8 cellular contexts compared by ENCODE assay signal in the genomic region with DNA sequence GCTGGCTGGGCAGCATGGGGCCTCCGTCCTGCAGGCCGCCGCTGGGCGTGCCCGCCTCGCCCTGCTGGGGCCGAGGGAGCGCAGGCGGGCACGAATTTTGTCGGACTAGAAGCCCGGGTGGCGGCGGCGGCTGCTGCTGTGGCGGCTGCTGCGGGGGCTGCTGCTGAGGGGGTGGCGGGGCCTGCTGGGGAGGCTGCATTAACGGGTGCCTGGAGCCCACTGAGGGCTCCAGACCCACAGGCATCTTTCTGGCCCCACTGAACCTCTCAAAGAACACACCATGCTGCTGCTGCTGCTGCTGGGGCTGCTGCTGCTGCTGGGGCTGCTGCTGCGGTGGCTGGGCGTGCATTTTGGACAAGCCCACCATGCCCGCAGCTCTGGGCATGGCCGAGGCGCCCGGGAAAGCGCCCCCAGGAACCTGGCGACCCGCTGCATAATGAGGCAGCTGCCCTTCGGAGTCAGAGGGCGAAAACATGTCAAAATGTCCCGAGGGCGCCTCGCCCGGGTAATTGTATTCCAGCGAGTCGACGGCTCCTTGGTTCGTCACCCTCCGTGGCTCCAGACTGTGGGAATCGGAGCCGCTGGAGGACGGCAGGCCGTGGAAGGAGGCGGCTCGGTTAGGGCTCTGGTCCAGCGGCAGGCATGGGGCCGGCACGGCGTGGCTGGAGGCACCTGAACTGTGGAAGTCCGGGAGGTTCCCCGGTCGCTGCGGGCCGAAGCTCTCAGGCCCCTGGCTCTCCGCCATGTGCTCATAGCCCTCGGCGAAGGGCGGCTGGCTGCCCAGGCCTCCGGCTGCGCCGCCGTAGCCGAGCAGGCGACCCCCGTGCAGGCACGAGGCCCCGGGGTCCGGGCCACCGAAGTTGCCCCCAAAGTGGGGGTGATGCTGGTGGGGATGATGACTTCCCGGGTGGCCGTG. TPM values are rescaled to one million over a fixed set of nuclear protein-coding genes. Genes with fewer than 3 reads are reported as not detected.
DNase-seq lines count a peak whose midpoint lies in the region; ATAC-seq and TF ChIP-seq lines count a peak whose summit lies in the region.
"Had no signal": no experiment of that assay in that cellular context is flagged by ENCODE, and none has a peak within 500 bp of the region (broad histone marks: within the 10 kb centered on the region; RNA-seq: fewer than 3 reads in every experiment).

No MANE protein-coding gene starts in this region.

- H3K27ac ChIP-seq in lower lobe of right lung (no peak overlapping the region), tibial artery (peak overlapping the region; percentile 92 to 94), OCI-LY7 (ENCODE audit: low read depth, low read length, poor library complexity, severe bottlenecking) (no peak overlapping the region)

- H3K9me2 ChIP-seq in OCI-LY7 (ENCODE audit: insufficient read depth, low read length): no peaks in the 10 kb centered on the region

- no peaks in the 10 kb centered on the region for H3K27me3 ChIP-seq in MG63
- peaks cover 42% of the 10 kb centered on the region for H3K27me3 ChIP-seq in lower lobe of right lung (ENCODE audit: low read depth)
- H3K27me3 ChIP-seq in tibial artery: no peaks in the 10 kb centered on the region

- H3K4me3 ChIP-seq in MG63: peak overlapping the region; percentile 68
- peak overlapping the region; percentile 70 for H3K4me3 ChIP-seq in lower lobe of right lung
- peak overlapping the region; percentile 75 to 86 for H3K4me3 ChIP-seq in tibial artery
- H3K4me3 ChIP-seq in OCI-LY7 (ENCODE audit: low read depth, low read length, poor library complexity, severe bottlenecking): no peak overlapping the region

- no peak overlapping the region for H2AFZ ChIP-seq in OCI-LY7 (ENCODE audit: low read length)

- H4K20me1 ChIP-seq in OCI-LY7 (ENCODE audit: insufficient read depth, low read length): no peaks in the 10 kb centered on the region

- H3K9me3 ChIP-seq in MG63 (no peaks in the 10 kb centered on the region), lower lobe of right lung (no peaks in the 10 kb centered on the region), tibial artery (no peaks in the 10 kb centered on the region), OCI-LY7 (ENCODE audit: low read length) (no peaks in the 10 kb centered on the region)

- BruUV-seq in OCI-LY7 (replicated peaks; lab: Mats Ljungman, UMichigan): no TSS peak

- DNase-seq in MG63 (no peak), dermis blood vessel endothelial cell (peak; percentile 31), lower lobe of right lung (no peak), tibial artery (peak in 1 of 2 donors; percentile 80), OCI-LY7 (ENCODE audit: low spot score) (no peak)
- DNase-seq: activated T-cell treated with anti-CD3 and anti-CD28 coated beads, Interleukin-2, amount 50 U/mL, for 24 hours had no signal

- H3K79me2 ChIP-seq in OCI-LY7 (ENCODE audit: insufficient read depth, low read depth, low read length): no peaks in the 10 kb centered on the region

- H3K4me1 ChIP-seq in lower lobe of right lung (peaks cover 34% of the 10 kb centered on the region), tibial artery (peaks cover 0 to 72% (median 40%) of the 10 kb centered on the region in 4 donors), OCI-LY7 (ENCODE audit: insufficient read depth, low read length, poor library complexity, severe bottlenecking) (no peaks in the 10 kb centered on the region)

- no peak for ATAC-seq in lower lobe of right lung
- ATAC-seq in HG03175 (IDR thresholded peaks at IDR 0.05; ENCODE audit: unreplicated experiment): no peak
- no peak for ATAC-seq in HG03571 (IDR thresholded peaks at IDR 0.05; ENCODE audit: unreplicated experiment)

- no peak overlapping the region for H3K4me2 ChIP-seq in OCI-LY7 (ENCODE audit: low read length)

- CTCF ChIA-PET in OCI-LY7 (lab: Charles Lee; ENCODE audit: unreplicated experiment): no interaction called here

- TF ChIP-seq CTCF in lower lobe of right lung (IDR thresholded peaks at IDR 0.05) (no peak), tibial artery (IDR thresholded peaks at IDR 0.05) (no peak), OCI-LY7 (conservative IDR thresholded peaks at IDR 0.05; ENCODE audit: low read length) (no peak)

- POLR2A ChIA-PET in OCI-LY7 (lab: Charles Lee): no interaction called here

- intact Hi-C loops in lower lobe of right lung (cut with DNase I): no loop called here
- intact Hi-C loops in tibial artery (cut with DNase I; ENCODE audit: low total_unique reads): loop anchor here (10.0 kb wide), 5 partner anchors 65 to 1045 kb away; no protein-coding TSS in a partner anchor
- intact Hi-C loops in OCI-LY7 (cut with micrococcal nuclease; ENCODE audit: unreplicated experiment): loop anchor here (10.0 kb wide), 1 partner anchor 395 kb away; no protein-coding TSS in a partner anchor

- H3K36me3 ChIP-seq in MG63 (no peaks in the 10 kb centered on the region), lower lobe of right lung (no peaks in the 10 kb centered on the region), tibial artery (no peaks in the 10 kb centered on the region), OCI-LY7 (ENCODE audit: insufficient read depth, low read length) (no peaks in the 10 kb centered on the region)

RNA-seq across cellular contexts. Expression of a gene that starts 2.0 kb away (rescaled TPM):
- total RNA-seq in MG63 (2014; rRNA removed; shearing (Covaris generic); ENCODE audit: low replicate concordance): 1.4 and 1.9 TPM in 2 replicates
- 0.34 and 0.47 TPM in 2 replicates for total RNA-seq in dermis blood vessel endothelial cell
- 6.5 TPM for total RNA-seq in lower lobe of right lung
- 0.47 TPM in 1 of 2 replicates, not detected in the other for total RNA-seq in OCI-LY7 (2014; rRNA removed; shearing (Covaris generic))
- total RNA-seq in OCI-LY7 (2022): not detected in 2 replicates

Comparison
In these comparisons a context has a peak if more than half of its experiments do, and no peak if none do; other contexts are left out.
1. H3K27ac ChIP-seq: peak in tibial artery (2 of 2); none in lower lobe of right lung (single experiment) and OCI-LY7 (single experiment).